In the genomic region with DNA sequence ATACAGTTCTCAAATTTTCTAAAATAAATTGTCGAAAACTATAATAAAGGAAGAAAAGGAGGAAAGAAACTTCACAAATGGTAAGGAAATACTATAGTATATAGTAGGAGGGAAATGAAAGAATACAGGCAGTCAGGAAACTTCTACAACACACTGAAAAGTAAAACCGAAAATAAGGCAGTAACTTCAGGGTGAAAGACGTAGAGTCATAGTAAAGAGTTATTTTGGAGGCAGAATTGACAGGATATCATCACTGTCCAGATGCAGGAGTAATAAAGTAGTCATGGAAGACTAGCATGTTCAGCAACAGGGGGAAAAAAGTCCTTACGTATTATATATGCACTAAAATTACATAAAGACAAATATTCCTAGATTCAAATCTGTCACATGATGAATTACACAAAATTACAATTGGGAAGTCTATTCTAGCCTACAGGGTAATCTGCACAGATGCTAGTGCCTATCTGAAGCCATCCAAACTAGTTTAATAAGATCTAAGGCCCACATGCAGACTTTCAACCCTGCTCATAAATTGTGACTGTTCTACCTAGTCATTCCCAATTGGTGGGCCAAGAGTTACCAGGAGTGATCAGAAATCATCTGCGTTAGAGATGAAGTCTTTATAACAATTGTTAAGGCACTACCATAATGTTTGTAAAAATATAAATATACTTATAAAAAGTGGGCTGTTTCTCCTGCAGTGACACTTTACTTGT, we compare ENCODE assay signal across 11 cellular contexts. TPM values are rescaled to one million over a fixed set of nuclear protein-coding genes. Genes with fewer than 3 reads are reported as not detected.
DNase-seq lines count a peak whose midpoint lies in the region; ATAC-seq, FAIRE-seq and TF ChIP-seq lines count a peak whose summit lies in the region.
"Had no signal": no experiment of that assay in that cellular context is flagged by ENCODE, and none has a peak within 500 bp of the region (broad histone marks: within the 10 kb centered on the region; RNA-seq: fewer than 3 reads in every experiment).

No MANE protein-coding gene starts in this region.

- H3K4me1 ChIP-seq in mucosa of descending colon (ENCODE audit: low read depth): peaks cover 5% of the 10 kb centered on the region
- H3K4me1 ChIP-seq in right atrium auricular region: peaks cover 0 to 29% of the 10 kb centered on the region in 2 donors
- peaks cover 8 to 16% (median 11%) of the 10 kb centered on the region in 3 donors for H3K4me1 ChIP-seq in pancreas
- H3K4me1 ChIP-seq in GM23248 (ENCODE audit: insufficient read depth): no peaks in the 10 kb centered on the region

- no peaks in the 10 kb centered on the region for H3K27me3 ChIP-seq in right atrium auricular region
- H3K27me3 ChIP-seq in pancreas: no peaks in the 10 kb centered on the region
- H3K27me3 ChIP-seq in GM23248 (replicated peaks; ENCODE audit: insufficient read depth): no peaks in the 10 kb centered on the region

- H3K27ac ChIP-seq in KOPT-K1 (ENCODE audit: low read depth, low read length, poor library complexity, severe bottlenecking) (peak overlapping the region; percentile 62), right atrium auricular region (no peak overlapping the region), pancreas (no peak overlapping the region), GM23248 (no peak overlapping the region)

- H3K79me2 ChIP-seq in GM23248 (ENCODE audit: insufficient read depth): peaks cover 39% of the 10 kb centered on the region

- no peak overlapping the region for H3K4me2 ChIP-seq in GM23248 (ENCODE audit: unreplicated experiment)

- no peak overlapping the region for H2AFZ ChIP-seq in GM23248

- H4K20me1 ChIP-seq in GM23248 (ENCODE audit: insufficient read depth): no peaks in the 10 kb centered on the region

- ATAC-seq in GM18867 (IDR thresholded peaks at IDR 0.05; ENCODE audit: unreplicated experiment): peak; percentile 77
- ATAC-seq in GM21723 (IDR thresholded peaks at IDR 0.05; ENCODE audit: unreplicated experiment): peak; percentile 91
- ATAC-seq in mucosa of descending colon: peak; percentile 42
- ATAC-seq in pancreas: no peak

- H3K4me3 ChIP-seq in mucosa of descending colon: no peak overlapping the region
- no peak overlapping the region for H3K4me3 ChIP-seq in right atrium auricular region
- no peak overlapping the region for H3K4me3 ChIP-seq in pancreas
- H3K4me3 ChIP-seq in GM23248: no peak overlapping the region

- DNase-seq in mucosa of descending colon (no peak), AG20443 (ENCODE audit: low spot score) (no peak), right atrium auricular region (ENCODE audit: low spot score) (no peak), pancreas (no peak), GM23248 (no peak)
- DNase-seq: NCI-H187, SHP77 treated with DMSO at 0.1 percent for 48 hours had no signal

- intact Hi-C loops in mucosa of descending colon (cut with DNase I, micrococcal nuclease): no loop called here
- intact Hi-C loops in pancreas (cut with DNase I): no loop called here

- no peak for FAIRE-seq in pancreas (lab: Jason Lieb, UNC)
- FAIRE-seq: endometrium had no signal

- WGBS in pancreas, 2 donors: 74 to 90% methylated on average over 5 of the region's 5 CpGs
- 76 to 77% methylated on average over 5 of the region's 5 CpGs for WGBS in GM23248 (ENCODE audit: low coverage in 1 of 2, low lambda C conversion rate in 2 of 2, missing lambda C conversion rate in 2 of 2), 2 experiments

- TF ChIP-seq CTCF in mucosa of descending colon (IDR thresholded peaks at IDR 0.05) (no peak), right atrium auricular region (IDR thresholded peaks at IDR 0.05) (no peak), pancreas (IDR thresholded peaks at IDR 0.05) (no peak)

- no peaks in the 10 kb centered on the region for H3F3A ChIP-seq in GM23248 (ENCODE audit: insufficient read depth)

- H3K9me2 ChIP-seq in GM23248 (ENCODE audit: insufficient read depth): no peaks in the 10 kb centered on the region

- H3K36me3 ChIP-seq in KOPT-K1 (ENCODE audit: insufficient read depth, low read length) (peaks cover 11% of the 10 kb centered on the region), mucosa of descending colon (ENCODE audit: low read depth) (no peaks in the 10 kb centered on the region), right atrium auricular region (no peaks in the 10 kb centered on the region), pancreas (no peaks in the 10 kb centered on the region), GM23248 (ENCODE audit: low read depth) (0 out of 2 replicates have a peak, but pooled peaks cover under 1% of the 10 kb centered on the region)

- in situ Hi-C loops in GM23248 (cut with MboI): no loop called here

- H3K9ac ChIP-seq in GM23248: no peak overlapping the region

- H3K9me3 ChIP-seq in KOPT-K1 (ENCODE audit: insufficient read depth, low read length, poor library complexity, severe bottlenecking): no peaks in the 10 kb centered on the region
- no peaks in the 10 kb centered on the region for H3K9me3 ChIP-seq in mucosa of descending colon
- no peaks in the 10 kb centered on the region for H3K9me3 ChIP-seq in right atrium auricular region
- no peaks in the 10 kb centered on the region for H3K9me3 ChIP-seq in pancreas
- no peaks in the 10 kb centered on the region for H3K9me3 ChIP-seq in GM23248 (ENCODE audit: low read depth)

RNA-seq across cellular contexts. Expression of a gene that starts 14.0 kb away (rescaled TPM):
- total RNA-seq in mucosa of descending colon (10 to 100 TPM; 51.0 to 76.1 (median 57.1) TPM), right atrium auricular region (10 to 100 TPM; 30.3 to 41.9 TPM), pancreas (10 to 100 TPM; 21.5 to 49.6 (median 31.0) TPM)
- polyA plus RNA-seq in pancreas (10 to 100 TPM in 1 of 2 donors, 1 to 10 TPM in 1; 8.8 to 20.1 TPM), GM23248 (2016; fragmentation: Nextera tagmentation; extraction: Ambion mirVana) (8.0 and 8.7 TPM in 2 replicates)
- total RNA-seq in GM23248 (2014; rRNA removed; shearing (Covaris generic)): 21.7 and 23.8 TPM in 2 replicates

RNA-seq across cellular contexts. Expression of a gene that starts 20.6 kb away (rescaled TPM):
- total RNA-seq in mucosa of descending colon (1 to 10 TPM in 1 of 3 donors, under 1 TPM in 2; 0.28 to 1.9 (median 0.29) TPM), right atrium auricular region (under 1 TPM in 1 of 2 donors, not detected in 1; 0.16 TPM), pancreas (10 to 100 TPM in 1 of 6 donors, 1 to 10 TPM in 5; 1.2 to 16.1 (median 2.7) TPM)
- polyA plus RNA-seq in pancreas (1 to 10 TPM; 2.2 to 3.5 TPM), GM23248 (2016; fragmentation: Nextera tagmentation; extraction: Ambion mirVana) (not detected in 2 replicates)
- not detected in 2 replicates for total RNA-seq in GM23248 (2014; rRNA removed; shearing (Covaris generic))

Comparison
In these comparisons a context has a peak if more than half of its experiments do, and no peak if none do; other contexts are left out.
1. ATAC-seq: peak in GM18867 (single experiment), GM21723 (single experiment) and mucosa of descending colon (single experiment); none in pancreas (0 of 4).